In genomic region chr5:159469496-159470370, GRCh38 we compare ENCODE assay signal across 10 cellular contexts.
DNase-seq lines count a peak whose midpoint lies in the region; ATAC-seq and TF ChIP-seq lines count a peak whose summit lies in the region.
"Had no signal": no experiment of that assay in that cellular context is flagged by ENCODE, and none has a peak within 500 bp of the region (broad histone marks: within the 10 kb centered on the region; RNA-seq: fewer than 3 reads in every experiment).

No MANE protein-coding gene starts in this region.

- no peak overlapping the region for H3K4me3 Mint-ChIP-seq in activated T-cell treated with anti-CD3 and anti-CD28 coated beads, Interleukin-2, amount 50 U/mL, for 4 hours
- H3K4me3 Mint-ChIP-seq in activated CD8-positive, alpha-beta T cell treated with anti-CD3 and anti-CD28 coated beads, Interleukin-2, amount 10 ng/mL, durations not matched to agents 7 days and 5 days, result no peak overlapping the region
- H3K4me3 Mint-ChIP-seq in type B pancreatic cell, result no peak overlapping the region

- WGBS in transverse colon (ENCODE audit: low coverage in 1 of 2), 2 donors, result 33 to 75% methylated on average over 3 to 11 of the region's 11 CpGs

- peaks cover 0 to 4% of the 10 kb centered on the region in 2 donors for H3K9me3 ChIP-seq in transverse colon

- H3K27ac ChIP-seq in transverse colon, result no peak overlapping the region
- H3K27ac ChIP-seq: KMS-11 had no signal

- TF ChIP-seq CTCF in type B pancreatic cell (conservative IDR thresholded peaks at IDR 0.05) (no peak), transverse colon (IDR thresholded peaks at IDR 0.05) (no peak)

- peak; percentile 52 to 55 for ATAC-seq in activated T-cell treated with anti-CD3 and anti-CD28 coated beads, Interleukin-2, amount 50 U/mL, for 4 hours
- peak; percentile 96 for ATAC-seq in HG02981 (IDR thresholded peaks at IDR 0.05; ENCODE audit: unreplicated experiment)
- ATAC-seq in activated CD8-positive, alpha-beta T cell treated with anti-CD3 and anti-CD28 coated beads, Interleukin-2, amount 10 ng/mL, durations not matched to agents 7 days and 5 days, result peak; percentile 97

- CTCF ChIA-PET in activated CD8-positive, alpha-beta T cell treated with anti-CD3 and anti-CD28 coated beads, Interleukin-2, amount 10 ng/mL, durations not matched to agents 7 days and 5 days (lab: Charles Lee), result no interaction called here

- POLR2A ChIA-PET in activated CD8-positive, alpha-beta T cell treated with anti-CD3 and anti-CD28 coated beads, Interleukin-2, amount 10 ng/mL, durations not matched to agents 7 days and 5 days (lab: Charles Lee), result no interaction called here

- H3K4me1 ChIP-seq in transverse colon, result no peaks in the 10 kb centered on the region

- H3K27me3 ChIP-seq in transverse colon, result no peaks in the 10 kb centered on the region

- H3K27ac Mint-ChIP-seq in activated CD8-positive, alpha-beta T cell treated with anti-CD3 and anti-CD28 coated beads, Interleukin-2, amount 10 ng/mL, durations not matched to agents 7 days and 5 days, result no peak overlapping the region
- H3K27ac Mint-ChIP-seq in type B pancreatic cell, result no peak overlapping the region

- DNase-seq in activated T-cell treated with anti-CD3 and anti-CD28 coated beads, Interleukin-2, amount 50 U/mL, for 4 hours, result no peak
- DNase-seq in activated T-cell treated with anti-CD3 and anti-CD28 coated beads for 4 hours, result no peak
- DNase-seq in activated CD8-positive, alpha-beta T cell treated with anti-CD3 and anti-CD28 coated beads, Interleukin-2, amount 10 ng/mL, durations not matched to agents 7 days and 5 days, result peak; percentile 63
- peak; percentile 57 for DNase-seq in stromal cell of bone marrow (ENCODE audit: low read depth)
- no peak for DNase-seq in type B pancreatic cell (ENCODE audit: extremely low spot score, unreplicated experiment)
- no peak for DNase-seq in transverse colon
- DNase-seq in G401 (ENCODE audit: low spot score), result no peak
- DNase-seq: foreskin fibroblast had no signal

- intact Hi-C loops in transverse colon (cut with DNase I; ENCODE audit: low total_unique reads), result no loop called here

- peaks cover 21% of the 10 kb centered on the region for H3K4me1 Mint-ChIP-seq in activated T-cell treated with anti-CD3 and anti-CD28 coated beads, Interleukin-2, amount 50 U/mL, for 4 hours (ENCODE audit: low read depth)
- H3K4me1 Mint-ChIP-seq in activated CD8-positive, alpha-beta T cell treated with anti-CD3 and anti-CD28 coated beads, Interleukin-2, amount 10 ng/mL, durations not matched to agents 7 days and 5 days (ENCODE audit: low read depth), result peaks cover 22% of the 10 kb centered on the region
- H3K4me1 Mint-ChIP-seq in type B pancreatic cell (ENCODE audit: unreplicated experiment), result no peaks in the 10 kb centered on the region

- TF ChIP-seq POLR2A in transverse colon (IDR thresholded peaks at IDR 0.05), result no peak

- no peak for TF ChIP-seq EP300 in transverse colon (IDR thresholded peaks at IDR 0.05; ENCODE audit: low read depth)

- H3K9me3 Mint-ChIP-seq in activated T-cell treated with anti-CD3 and anti-CD28 coated beads, Interleukin-2, amount 50 U/mL, for 4 hours, result peaks cover 10% of the 10 kb centered on the region
- H3K9me3 Mint-ChIP-seq in activated CD8-positive, alpha-beta T cell treated with anti-CD3 and anti-CD28 coated beads, Interleukin-2, amount 10 ng/mL, durations not matched to agents 7 days and 5 days (ENCODE audit: insufficient read depth), result peaks cover 15% of the 10 kb centered on the region
- H3K9me3 Mint-ChIP-seq in type B pancreatic cell, result peaks cover 6% of the 10 kb centered on the region

- no peak overlapping the region for H3K4me3 ChIP-seq in transverse colon

- H3K36me3 ChIP-seq in transverse colon, result no peaks in the 10 kb centered on the region

- in situ Hi-C loops in transverse colon (cut with MboI; ENCODE audit: low pct_ligation_motif_present in 1 of 4, low pct_unique_long_range_greater_than_20kb in 1 of 4, low sequenced_read_pairs in 3 of 4) (no loop called here), G401 (cut with HindIII; ENCODE audit: low sequenced_read_pairs) (no loop called here)

- H3K27me3 Mint-ChIP-seq in activated T-cell treated with anti-CD3 and anti-CD28 coated beads, Interleukin-2, amount 50 U/mL, for 4 hours (ENCODE audit: low read depth), result peaks cover 7% of the 10 kb centered on the region
- H3K27me3 Mint-ChIP-seq in activated CD8-positive, alpha-beta T cell treated with anti-CD3 and anti-CD28 coated beads, Interleukin-2, amount 10 ng/mL, durations not matched to agents 7 days and 5 days (ENCODE audit: low read depth), result peaks cover 34% of the 10 kb centered on the region
- H3K27me3 Mint-ChIP-seq in type B pancreatic cell, result no peaks in the 10 kb centered on the region

- H3K36me3 Mint-ChIP-seq in activated T-cell treated with anti-CD3 and anti-CD28 coated beads, Interleukin-2, amount 50 U/mL, for 4 hours (ENCODE audit: insufficient read depth), result no peaks in the 10 kb centered on the region
- H3K36me3 Mint-ChIP-seq in activated CD8-positive, alpha-beta T cell treated with anti-CD3 and anti-CD28 coated beads, Interleukin-2, amount 10 ng/mL, durations not matched to agents 7 days and 5 days (ENCODE audit: low read depth), result peaks cover 3% of the 10 kb centered on the region
- H3K36me3 Mint-ChIP-seq in type B pancreatic cell, result no peaks in the 10 kb centered on the region

Comparison
In these comparisons a context has a peak if more than half of its experiments do, and no peak if none do; other contexts are left out.
1. DNase-seq: peak in activated CD8-positive, alpha-beta T cell treated with anti-CD3 and anti-CD28 coated beads, Interleukin-2, amount 10 ng/mL, durations not matched to agents 7 days and 5 days (single experiment) and stromal cell of bone marrow (single experiment); none in activated T-cell treated with anti-CD3 and anti-CD28 coated beads, Interleukin-2, amount 50 U/mL, for 4 hours (single experiment), activated T-cell treated with anti-CD3 and anti-CD28 coated beads for 4 hours (single experiment), type B pancreatic cell (single experiment), transverse colon (single experiment) and G401 (single experiment).
2. Peak in every context shown above with its lines, with median percentiles within 50 percentile points of each other: ATAC-seq.